1 cellular context compared by ENCODE assay signal in genomic region chr6:287500-287883, GRCh38.
TF ChIP-seq lines count a peak whose summit lies in the region.

No MANE protein-coding gene starts in this region.

TF ChIP-seq in GM12878, 131 proteins besides CTCF, POLR2A, EP300 and RAD21 (continues in another document):
- no peak for TF ChIP-seq MYC (IDR thresholded peaks at IDR 0.05; ENCODE audit: insufficient read depth, insufficient read length, insufficient replicate concordance, low read length, severe bottlenecking)
- no peak for TF ChIP-seq FOXK2 (IDR thresholded peaks at IDR 0.05)
- TF ChIP-seq GATAD2B (conservative IDR thresholded peaks at IDR 0.05; ENCODE audit: low read depth): no peak
- TF ChIP-seq BCLAF1 (IDR thresholded peaks at IDR 0.05): no peak
- TF ChIP-seq IRF4 (IDR thresholded peaks at IDR 0.05; ENCODE audit: low read depth, low read length): 0 out of 2 replicates have a peak, but pooled peaks have one; percentile 23
- TF ChIP-seq MXI1 (IDR thresholded peaks at IDR 0.05; ENCODE audit: low read depth, low read length): no peak
- TF ChIP-seq HDAC6 (IDR thresholded peaks at IDR 0.05; ENCODE audit: unreplicated experiment): no peak
- TF ChIP-seq PKNOX1 (IDR thresholded peaks at IDR 0.05): no peak
- no peak for TF ChIP-seq TCF12 (IDR thresholded peaks at IDR 0.05; ENCODE audit: low read depth, low read length)
- TF ChIP-seq CBX3 (IDR thresholded peaks at IDR 0.05; ENCODE audit: borderline replicate concordance, low read depth): no peak
- no peak for TF ChIP-seq POLR2AphosphoS2 (IDR thresholded peaks at IDR 0.05; ENCODE audit: low read depth, low read length)
- TF ChIP-seq ZSCAN29 (IDR thresholded peaks at IDR 0.05): no peak
- no peak for TF ChIP-seq STAT3 (IDR thresholded peaks at IDR 0.05; ENCODE audit: low read depth, low read length)
- no peak for TF ChIP-seq FOXM1 (IDR thresholded peaks at IDR 0.05; ENCODE audit: low read depth, low read length)
- TF ChIP-seq BMI1 (IDR thresholded peaks at IDR 0.05; ENCODE audit: borderline replicate concordance): no peak
- no peak for TF ChIP-seq ZBTB11 (CRISPR knock-in tag; IDR thresholded peaks at IDR 0.05)
- peak; percentile 33; the same call in 1 of the 2 replicates for TF ChIP-seq YY1 (IDR thresholded peaks at IDR 0.05; ENCODE audit: low read depth, low read length)
- TF ChIP-seq SUZ12 (IDR thresholded peaks at IDR 0.05; ENCODE audit: unreplicated experiment): no peak
- TF ChIP-seq CHD2 (IDR thresholded peaks at IDR 0.05; ENCODE audit: borderline replicate concordance, low read depth, low read length): no peak
- TF ChIP-seq EED (IDR thresholded peaks at IDR 0.05; ENCODE audit: low read depth): 0 out of 2 replicates have a peak, but pooled peaks have one; percentile 34
- TF ChIP-seq ATF7 (IDR thresholded peaks at IDR 0.05; ENCODE audit: low read depth): no peak; the same call in 1 of the 2 replicates
- no peak for TF ChIP-seq USF1 (IDR thresholded peaks at IDR 0.05; ENCODE audit: borderline replicate concordance, extremely low read length, insufficient read depth, low read depth, low read length)
- peak; percentile 15; the same call in 1 of the 2 replicates for TF ChIP-seq HDGF (IDR thresholded peaks at IDR 0.05)
- TF ChIP-seq SMARCA5 (IDR thresholded peaks at IDR 0.05): no peak
- TF ChIP-seq MEF2B (IDR thresholded peaks at IDR 0.05; ENCODE audit: partially characterized antibody, poor library complexity, severe bottlenecking): no peak
- TF ChIP-seq BACH1 (IDR thresholded peaks at IDR 0.05; ENCODE audit: borderline replicate concordance): no peak
- peak; percentile 30; the same call in 1 of the 2 replicates for TF ChIP-seq PAX5 (IDR thresholded peaks at IDR 0.05; ENCODE audit: borderline replicate concordance, low read depth, low read length)
- no peak for TF ChIP-seq KAT2A (conservative IDR thresholded peaks at IDR 0.05; ENCODE audit: control insufficient read depth, low read depth, low read length)
- no peak for TF ChIP-seq ASH2L (IDR thresholded peaks at IDR 0.05; ENCODE audit: borderline replicate concordance, low read depth)
- TF ChIP-seq NFYA (IDR thresholded peaks at IDR 0.05; ENCODE audit: borderline replicate concordance, low read depth, low read length): no peak
- TF ChIP-seq RCOR1 (conservative IDR thresholded peaks at IDR 0.05; ENCODE audit: low read depth, low read length): no peak
- TF ChIP-seq MLLT1 (IDR thresholded peaks at IDR 0.05): peak; percentile 74; the same call in 1 of the 2 replicates
- TF ChIP-seq JUND (IDR thresholded peaks at IDR 0.05; ENCODE audit: low read depth, low read length): no peak
- TF ChIP-seq NRF1 (conservative IDR thresholded peaks at IDR 0.05; ENCODE audit: low read depth, low read length): no peak
- no peak for TF ChIP-seq SUPT20H (IDR thresholded peaks at IDR 0.05; ENCODE audit: borderline replicate concordance, control insufficient read depth, low read depth, low read length)
- TF ChIP-seq ZBTB4 (CRISPR knock-in tag; IDR thresholded peaks at IDR 0.05): peak; percentile 71
- no peak for TF ChIP-seq SKIL (IDR thresholded peaks at IDR 0.05; ENCODE audit: low read depth, poor library complexity, severe bottlenecking)
- no peak; the same call in 1 of the 2 replicates for TF ChIP-seq ZBED1 (IDR thresholded peaks at IDR 0.05; ENCODE audit: borderline replicate concordance)
- TF ChIP-seq PML (IDR thresholded peaks at IDR 0.05; ENCODE audit: low read length): no peak
- TF ChIP-seq LARP7 (IDR thresholded peaks at IDR 0.05): no peak
- no peak for TF ChIP-seq ZNF274 (IDR thresholded peaks at IDR 0.05; ENCODE audit: insufficient read depth, insufficient read length)
- TF ChIP-seq SP1 (IDR thresholded peaks at IDR 0.05; ENCODE audit: low read depth, low read length): no peak
- no peak for TF ChIP-seq MTA3 (IDR thresholded peaks at IDR 0.05; ENCODE audit: borderline replicate concordance, low read length)
- no peak; the same call in 1 of the 2 replicates for TF ChIP-seq CHD1 (IDR thresholded peaks at IDR 0.05; ENCODE audit: low read depth, low read length)
- no peak for TF ChIP-seq POU2F2 (IDR thresholded peaks at IDR 0.05; ENCODE audit: borderline replicate concordance, low read depth, low read length)
- no peak for TF ChIP-seq E4F1 (IDR thresholded peaks at IDR 0.05; ENCODE audit: borderline replicate concordance, partially characterized antibody)
- TF ChIP-seq BHLHE40 (IDR thresholded peaks at IDR 0.05; ENCODE audit: borderline replicate concordance in 1 of 2, low read depth in 2 of 2, low read length in 1 of 2): no peak
- TF ChIP-seq SMAD5 (IDR thresholded peaks at IDR 0.05; ENCODE audit: low read depth): no peak
- TF ChIP-seq DPF2 (IDR thresholded peaks at IDR 0.05): no peak
